ENCODE assay signal across 11 cellular contexts in genomic region chr17:19361326-19361725, GRCh38. TPM values are rescaled to one million over a fixed set of nuclear protein-coding genes. Genes with fewer than 3 reads are reported as not detected.
A peak's percentile ranks its signal among the peaks of the same experiment; 100 is the strongest.
DNase-seq lines count a peak whose midpoint lies in the region; ATAC-seq and TF ChIP-seq lines count a peak whose summit lies in the region.
"Had no signal": no experiment of that assay in that cellular context is flagged by ENCODE, and none has a peak within 500 bp of the region (broad histone marks: within the 10 kb centered on the region; RNA-seq: fewer than 3 reads in every experiment).

No MANE protein-coding gene starts in this region.

- TF ChIP-seq CTCF in SU-DHL-6 (IDR thresholded peaks at IDR 0.05; ENCODE audit: insufficient read depth, low read length, poor library complexity, severe bottlenecking) (no peak), fibroblast of lung (conservative IDR thresholded peaks at IDR 0.05 in 1 of 2, IDR thresholded peaks at IDR 0.05 in 1 of 2; ENCODE audit: low read depth in 1 of 2, low read length in 2 of 2) (no peak)

- no peak overlapping the region for H2AFZ ChIP-seq in SU-DHL-6 (ENCODE audit: low read depth, low read length, severe bottlenecking)
- H2AFZ ChIP-seq in fibroblast of lung (ENCODE audit: low read length): no peak overlapping the region

- H3K9me2 ChIP-seq in SU-DHL-6 (replicated peaks; ENCODE audit: insufficient read depth, low read length): no peaks in the 10 kb centered on the region

- DNase-seq in activated T-cell treated with anti-CD3 and anti-CD28 coated beads, Interleukin-2, amount 50 U/mL, for 72 hours: no peak
- DNase-seq in activated T-cell treated with anti-CD3 and anti-CD28 coated beads, Interleukin-2, amount 50 U/mL, for 1 hour: no peak
- DNase-seq in fibroblast of lung (ENCODE audit: low read depth in 2 of 2): no peak
- no peak for DNase-seq in stimulated activated naive B cell treated with anti-CD40 and anti-IgM and Interleukin-4, amounts not matched to agents 10 μg/mL and 1 μg/mL and 100 μg/mL, for 72 hours
- no peak for DNase-seq in NCI-H187 treated with DMSO at 0.1 percent for 48 hours (lab: John Stamatoyannopoulos, UW)
- DNase-seq in SKM-1 (lab: John Stamatoyannopoulos, UW; ENCODE audit: unreplicated experiment): no peak
- DNase-seq: NCI-H526 had no signal

- peaks cover 12% of the 10 kb centered on the region for H3K4me1 ChIP-seq in fibroblast of lung (ENCODE audit: control insufficient read depth, extremely low read depth, insufficient read depth, low read length)

- H3K27me3 Mint-ChIP-seq in activated T-cell treated with anti-CD3 and anti-CD28 coated beads, Interleukin-2, amount 50 U/mL, for 72 hours (ENCODE audit: low read depth): peaks cover 11% of the 10 kb centered on the region
- H3K27me3 Mint-ChIP-seq in stimulated activated naive B cell treated with anti-CD40 and anti-IgM and Interleukin-4, amounts not matched to agents 10 μg/mL and 1 μg/mL and 100 μg/mL, for 72 hours: peaks cover 15 to 52% of the 10 kb centered on the region in 2 donors

- H3K27me3 ChIP-seq in SU-DHL-6 (ENCODE audit: low read length) (no peaks in the 10 kb centered on the region), fibroblast of lung (ENCODE audit: control insufficient read depth, insufficient read depth, low read length) (no peaks in the 10 kb centered on the region)
- H3K27me3 ChIP-seq: gastroesophageal sphincter had no signal

- H3K36me3 Mint-ChIP-seq in activated T-cell treated with anti-CD3 and anti-CD28 coated beads, Interleukin-2, amount 50 U/mL, for 72 hours (ENCODE audit: insufficient read depth in 2 of 2): no peaks in the 10 kb centered on the region
- H3K36me3 Mint-ChIP-seq in stimulated activated naive B cell treated with anti-CD40 and anti-IgM and Interleukin-4, amounts not matched to agents 10 μg/mL and 1 μg/mL and 100 μg/mL, for 72 hours: no peaks in the 10 kb centered on the region

- no peak overlapping the region for H3K9ac ChIP-seq in SU-DHL-6 (ENCODE audit: low read length)
- no peak overlapping the region for H3K9ac ChIP-seq in fibroblast of lung (ENCODE audit: insufficient read depth, low read length)

- H3K4me3 ChIP-seq in SU-DHL-6 (ENCODE audit: insufficient read depth, low read length, poor library complexity, severe bottlenecking) (no peak overlapping the region), fibroblast of lung (replicated peaks in 1 of 4; ENCODE audit: control extremely low read depth in 1 of 4, insufficient read depth in 1 of 4, low read depth in 3 of 4, low read length in 4 of 4) (peak overlapping the region in 1 of 4 experiments; percentile 75)

- H3K4me2 ChIP-seq in SU-DHL-6 (ENCODE audit: low read depth, low read length, poor library complexity, severe bottlenecking) (peak overlapping the region; percentile 67), fibroblast of lung (ENCODE audit: extremely low read depth, insufficient read depth, low read length) (peak overlapping the region; percentile 74)

- no peak overlapping the region for H3K27ac Mint-ChIP-seq in activated T-cell treated with anti-CD3 and anti-CD28 coated beads, Interleukin-2, amount 50 U/mL, for 72 hours
- H3K27ac Mint-ChIP-seq in stimulated activated naive B cell treated with anti-CD40 and anti-IgM and Interleukin-4, amounts not matched to agents 10 μg/mL and 1 μg/mL and 100 μg/mL, for 72 hours: no peak overlapping the region

- H3K79me2 ChIP-seq in SU-DHL-6 (ENCODE audit: insufficient read depth, low read length) (no peaks in the 10 kb centered on the region), fibroblast of lung (ENCODE audit: control insufficient read depth, insufficient read depth, low read length) (no peaks in the 10 kb centered on the region)

- H3K27ac ChIP-seq in SU-DHL-6 (ENCODE audit: low read depth, low read length): no peak overlapping the region
- no peak overlapping the region for H3K27ac ChIP-seq in fibroblast of lung (ENCODE audit: insufficient read depth, low read length)

- no peaks in the 10 kb centered on the region for H3K9me3 Mint-ChIP-seq in activated T-cell treated with anti-CD3 and anti-CD28 coated beads, Interleukin-2, amount 50 U/mL, for 72 hours
- H3K9me3 Mint-ChIP-seq in stimulated activated naive B cell treated with anti-CD40 and anti-IgM and Interleukin-4, amounts not matched to agents 10 μg/mL and 1 μg/mL and 100 μg/mL, for 72 hours: no peaks in the 10 kb centered on the region

- H4K20me1 ChIP-seq in SU-DHL-6 (ENCODE audit: low read depth, low read length) (no peaks in the 10 kb centered on the region), fibroblast of lung (ENCODE audit: control insufficient read depth, extremely low read depth, insufficient read depth, low read length) (no peaks in the 10 kb centered on the region)

- no peak for ATAC-seq in activated T-cell treated with anti-CD3 and anti-CD28 coated beads, Interleukin-2, amount 50 U/mL, for 72 hours (replicated peaks in 1 of 2)
- ATAC-seq in stimulated activated naive B cell treated with anti-CD40 and anti-IgM and Interleukin-4, amounts not matched to agents 10 μg/mL and 1 μg/mL and 100 μg/mL, for 72 hours (replicated peaks): no peak
- ATAC-seq in HG03442 (IDR thresholded peaks at IDR 0.05; ENCODE audit: unreplicated experiment): no peak

- H3K9me3 ChIP-seq in SU-DHL-6 (ENCODE audit: insufficient read depth, low read length): no peaks in the 10 kb centered on the region
- no peaks in the 10 kb centered on the region for H3K9me3 ChIP-seq in fibroblast of lung (ENCODE audit: control insufficient read depth, insufficient read depth, low read depth, low read length)
- H3K9me3 ChIP-seq: gastroesophageal sphincter had no signal

- peak overlapping the region; percentile 38 to 87 for H3K4me3 Mint-ChIP-seq in activated T-cell treated with anti-CD3 and anti-CD28 coated beads, Interleukin-2, amount 50 U/mL, for 72 hours
- peak overlapping the region; percentile 47 to 63 for H3K4me3 Mint-ChIP-seq in stimulated activated naive B cell treated with anti-CD40 and anti-IgM and Interleukin-4, amounts not matched to agents 10 μg/mL and 1 μg/mL and 100 μg/mL, for 72 hours

- H3F3A ChIP-seq in SU-DHL-6 (ENCODE audit: insufficient read depth): 0 out of 2 replicates have a peak, but pooled peaks cover 3% of the 10 kb centered on the region

- H3K36me3 ChIP-seq in SU-DHL-6 (ENCODE audit: low read length) (no peaks in the 10 kb centered on the region), fibroblast of lung (ENCODE audit: control insufficient read depth, insufficient read depth, low read length) (peaks cover 5% of the 10 kb centered on the region)

- H3K4me1 Mint-ChIP-seq in activated T-cell treated with anti-CD3 and anti-CD28 coated beads, Interleukin-2, amount 50 U/mL, for 72 hours (ENCODE audit: low read depth): peaks cover 9% of the 10 kb centered on the region
- H3K4me1 Mint-ChIP-seq in stimulated activated naive B cell treated with anti-CD40 and anti-IgM and Interleukin-4, amounts not matched to agents 10 μg/mL and 1 μg/mL and 100 μg/mL, for 72 hours: peaks cover 2 to 15% of the 10 kb centered on the region in 2 donors

RNA-seq across cellular contexts. Expression of gene B9D1, which starts 1.2 kb away (rescaled TPM):
- 1 to 10 TPM; 2.4 to 4.3 TPM for total RNA-seq in activated T-cell treated with anti-CD3 and anti-CD28 coated beads, Interleukin-2, amount 50 U/mL, for 72 hours
- total RNA-seq in fibroblast of lung: 20.8 and 38.5 TPM in 2 replicates
- 32.0 and 35.7 TPM in 2 replicates for polyA plus RNA-seq in fibroblast of lung
- 31.6 and 38.4 TPM in 2 replicates for polyA plus RNA-seq in fibroblast of lung (2012)
- 32.5 and 35.0 TPM in 2 replicates for polyA minus RNA-seq in fibroblast of lung (ENCODE audit: low replicate concordance)

RNA-seq across cellular contexts. Expression of gene MAPK7, which starts 17.0 kb away (rescaled TPM):
- 10 to 100 TPM; 13.6 to 16.7 TPM for total RNA-seq in activated T-cell treated with anti-CD3 and anti-CD28 coated beads, Interleukin-2, amount 50 U/mL, for 72 hours
- total RNA-seq in fibroblast of lung: 10.3 and 18.8 TPM in 2 replicates
- polyA plus RNA-seq in fibroblast of lung: 12.8 and 13.8 TPM in 2 replicates
- polyA plus RNA-seq in fibroblast of lung (2012): 20.8 and 22.3 TPM in 2 replicates
- polyA minus RNA-seq in fibroblast of lung (ENCODE audit: low replicate concordance): 134 and 160 TPM in 2 replicates

RNA-seq across cellular contexts. Expression of gene MFAP4, which starts 25.7 kb away (rescaled TPM):
- total RNA-seq in activated T-cell treated with anti-CD3 and anti-CD28 coated beads, Interleukin-2, amount 50 U/mL, for 72 hours: under 1 TPM; 0.44 to 0.82 TPM
- 81.3 and 137 TPM in 2 replicates for total RNA-seq in fibroblast of lung
- 37.8 and 53.3 TPM in 2 replicates for polyA plus RNA-seq in fibroblast of lung
- 79.0 and 125 TPM in 2 replicates for polyA plus RNA-seq in fibroblast of lung (2012)
- 68.3 and 70.7 TPM in 2 replicates for polyA minus RNA-seq in fibroblast of lung (ENCODE audit: low replicate concordance)

RNA-seq across cellular contexts. Expression of gene RNF112, which starts 49.7 kb away (rescaled TPM):
- total RNA-seq in activated T-cell treated with anti-CD3 and anti-CD28 coated beads, Interleukin-2, amount 50 U/mL, for 72 hours: 1 to 10 TPM in 1 of 2 donors, under 1 TPM in 1; 0.84 to 1.6 TPM
- total RNA-seq in fibroblast of lung: 7.2 and 21.5 TPM in 2 replicates
- polyA plus RNA-seq in fibroblast of lung: 1.5 and 2.8 TPM in 2 replicates
- polyA plus RNA-seq in fibroblast of lung (2012): 3.1 and 5.4 TPM in 2 replicates
- polyA minus RNA-seq in fibroblast of lung (ENCODE audit: low replicate concordance): 4.4 and 6.4 TPM in 2 replicates
- total RNA-seq: LHCN-M2 had no signal

Comparison
In these comparisons a context has a peak if more than half of its experiments do, and no peak if none do; other contexts are left out.
1. RNA of gene MFAP4, which starts 25.7 kb away (total RNA-seq): 81.3 to 137 TPM in fibroblast of lung; 0.44 to 0.82 TPM in activated T-cell treated with anti-CD3 and anti-CD28 coated beads, Interleukin-2, amount 50 U/mL, for 72 hours; every median in the first group is over 10 times any median in the second.